In genomic region chr4:1305781-1306455, GRCh38 we compare ENCODE assay signal across 1 cellular context.
TF ChIP-seq lines count a peak whose summit lies in the region.

No MANE protein-coding gene starts in this region.

TF ChIP-seq in GM23338, 12 proteins besides CTCF, POLR2A, EP300 and RAD21 (continued from another document):
- TF ChIP-seq, protein P1, sequence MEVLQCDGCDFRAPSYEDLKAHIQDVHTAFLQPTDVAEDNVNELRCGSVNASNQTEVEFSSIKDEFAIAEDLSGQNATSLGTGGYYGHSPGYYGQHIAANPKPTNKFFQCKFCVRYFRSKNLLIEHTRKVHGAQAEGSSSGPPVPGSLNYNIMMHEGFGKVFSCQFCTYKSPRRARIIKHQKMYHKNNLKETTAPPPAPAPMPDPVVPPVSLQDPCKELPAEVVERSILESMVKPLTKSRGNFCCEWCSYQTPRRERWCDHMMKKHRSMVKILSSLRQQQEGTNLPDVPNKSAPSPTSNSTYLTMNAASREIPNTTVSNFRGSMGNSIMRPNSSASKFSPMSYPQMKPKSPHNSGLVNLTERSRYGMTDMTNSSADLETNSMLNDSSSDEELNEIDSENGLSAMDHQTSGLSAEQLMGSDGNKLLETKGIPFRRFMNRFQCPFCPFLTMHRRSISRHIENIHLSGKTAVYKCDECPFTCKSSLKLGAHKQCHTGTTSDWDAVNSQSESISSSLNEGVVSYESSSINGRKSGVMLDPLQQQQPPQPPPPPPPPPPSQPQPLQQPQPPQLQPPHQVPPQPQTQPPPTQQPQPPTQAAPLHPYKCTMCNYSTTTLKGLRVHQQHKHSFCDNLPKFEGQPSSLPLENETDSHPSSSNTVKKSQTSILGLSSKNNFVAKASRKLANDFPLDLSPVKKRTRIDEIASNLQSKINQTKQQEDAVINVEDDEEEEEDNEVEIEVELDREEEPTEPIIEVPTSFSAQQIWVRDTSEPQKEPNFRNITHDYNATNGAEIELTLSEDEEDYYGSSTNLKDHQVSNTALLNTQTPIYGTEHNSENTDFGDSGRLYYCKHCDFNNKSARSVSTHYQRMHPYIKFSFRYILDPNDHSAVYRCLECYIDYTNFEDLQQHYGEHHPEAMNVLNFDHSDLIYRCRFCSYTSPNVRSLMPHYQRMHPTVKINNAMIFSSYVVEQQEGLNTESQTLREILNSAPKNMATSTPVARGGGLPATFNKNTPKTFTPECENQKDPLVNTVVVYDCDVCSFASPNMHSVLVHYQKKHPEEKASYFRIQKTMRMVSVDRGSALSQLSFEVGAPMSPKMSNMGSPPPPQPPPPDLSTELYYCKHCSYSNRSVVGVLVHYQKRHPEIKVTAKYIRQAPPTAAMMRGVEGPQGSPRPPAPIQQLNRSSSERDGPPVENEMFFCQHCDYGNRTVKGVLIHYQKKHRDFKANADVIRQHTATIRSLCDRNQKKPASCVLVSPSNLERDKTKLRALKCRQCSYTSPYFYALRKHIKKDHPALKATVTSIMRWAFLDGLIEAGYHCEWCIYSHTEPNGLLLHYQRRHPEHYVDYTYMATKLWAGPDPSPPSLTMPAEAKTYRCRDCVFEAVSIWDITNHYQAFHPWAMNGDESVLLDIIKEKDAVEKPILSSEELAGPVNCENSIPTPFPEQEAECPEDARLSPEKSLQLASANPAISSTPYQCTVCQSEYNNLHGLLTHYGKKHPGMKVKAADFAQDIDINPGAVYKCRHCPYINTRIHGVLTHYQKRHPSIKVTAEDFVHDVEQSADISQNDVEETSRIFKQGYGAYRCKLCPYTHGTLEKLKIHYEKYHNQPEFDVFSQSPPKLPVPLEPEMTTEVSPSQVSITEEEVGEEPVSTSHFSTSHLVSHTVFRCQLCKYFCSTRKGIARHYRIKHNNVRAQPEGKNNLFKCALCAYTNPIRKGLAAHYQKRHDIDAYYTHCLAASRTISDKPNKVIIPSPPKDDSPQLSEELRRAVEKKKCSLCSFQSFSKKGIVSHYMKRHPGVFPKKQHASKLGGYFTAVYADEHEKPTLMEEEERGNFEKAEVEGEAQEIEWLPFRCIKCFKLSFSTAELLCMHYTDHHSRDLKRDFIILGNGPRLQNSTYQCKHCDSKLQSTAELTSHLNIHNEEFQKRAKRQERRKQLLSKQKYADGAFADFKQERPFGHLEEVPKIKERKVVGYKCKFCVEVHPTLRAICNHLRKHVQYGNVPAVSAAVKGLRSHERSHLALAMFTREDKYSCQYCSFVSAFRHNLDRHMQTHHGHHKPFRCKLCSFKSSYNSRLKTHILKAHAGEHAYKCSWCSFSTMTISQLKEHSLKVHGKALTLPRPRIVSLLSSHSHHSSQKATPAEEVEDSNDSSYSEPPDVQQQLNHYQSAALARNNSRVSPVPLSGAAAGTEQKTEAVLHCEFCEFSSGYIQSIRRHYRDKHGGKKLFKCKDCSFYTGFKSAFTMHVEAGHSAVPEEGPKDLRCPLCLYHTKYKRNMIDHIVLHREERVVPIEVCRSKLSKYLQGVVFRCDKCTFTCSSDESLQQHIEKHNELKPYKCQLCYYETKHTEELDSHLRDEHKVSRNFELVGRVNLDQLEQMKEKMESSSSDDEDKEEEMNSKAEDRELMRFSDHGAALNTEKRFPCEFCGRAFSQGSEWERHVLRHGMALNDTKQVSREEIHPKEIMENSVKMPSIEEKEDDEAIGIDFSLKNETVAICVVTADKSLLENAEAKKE (CRISPR knock-in tag; IDR thresholded peaks at IDR 0.05) = no peak
- TF ChIP-seq STAT1 (IDR thresholded peaks at IDR 0.05; ENCODE audit: unreplicated experiment) (no peak), ZNF331 (CRISPR knock-in tag; IDR thresholded peaks at IDR 0.05; ENCODE audit: low read depth) (no peak), EZH2 (IDR thresholded peaks at IDR 0.05; ENCODE audit: low read depth, unreplicated experiment) (no peak), ZNF114 (CRISPR knock-in tag; IDR thresholded peaks at IDR 0.05) (no peak), NANOG (IDR thresholded peaks at IDR 0.05; ENCODE audit: borderline replicate concordance) (no peak), ETS1 (IDR thresholded peaks at IDR 0.05) (no peak)
- TF ChIP-seq, protein P2, sequence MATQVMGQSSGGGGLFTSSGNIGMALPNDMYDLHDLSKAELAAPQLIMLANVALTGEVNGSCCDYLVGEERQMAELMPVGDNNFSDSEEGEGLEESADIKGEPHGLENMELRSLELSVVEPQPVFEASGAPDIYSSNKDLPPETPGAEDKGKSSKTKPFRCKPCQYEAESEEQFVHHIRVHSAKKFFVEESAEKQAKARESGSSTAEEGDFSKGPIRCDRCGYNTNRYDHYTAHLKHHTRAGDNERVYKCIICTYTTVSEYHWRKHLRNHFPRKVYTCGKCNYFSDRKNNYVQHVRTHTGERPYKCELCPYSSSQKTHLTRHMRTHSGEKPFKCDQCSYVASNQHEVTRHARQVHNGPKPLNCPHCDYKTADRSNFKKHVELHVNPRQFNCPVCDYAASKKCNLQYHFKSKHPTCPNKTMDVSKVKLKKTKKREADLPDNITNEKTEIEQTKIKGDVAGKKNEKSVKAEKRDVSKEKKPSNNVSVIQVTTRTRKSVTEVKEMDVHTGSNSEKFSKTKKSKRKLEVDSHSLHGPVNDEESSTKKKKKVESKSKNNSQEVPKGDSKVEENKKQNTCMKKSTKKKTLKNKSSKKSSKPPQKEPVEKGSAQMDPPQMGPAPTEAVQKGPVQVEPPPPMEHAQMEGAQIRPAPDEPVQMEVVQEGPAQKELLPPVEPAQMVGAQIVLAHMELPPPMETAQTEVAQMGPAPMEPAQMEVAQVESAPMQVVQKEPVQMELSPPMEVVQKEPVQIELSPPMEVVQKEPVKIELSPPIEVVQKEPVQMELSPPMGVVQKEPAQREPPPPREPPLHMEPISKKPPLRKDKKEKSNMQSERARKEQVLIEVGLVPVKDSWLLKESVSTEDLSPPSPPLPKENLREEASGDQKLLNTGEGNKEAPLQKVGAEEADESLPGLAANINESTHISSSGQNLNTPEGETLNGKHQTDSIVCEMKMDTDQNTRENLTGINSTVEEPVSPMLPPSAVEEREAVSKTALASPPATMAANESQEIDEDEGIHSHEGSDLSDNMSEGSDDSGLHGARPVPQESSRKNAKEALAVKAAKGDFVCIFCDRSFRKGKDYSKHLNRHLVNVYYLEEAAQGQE (IDR thresholded peaks at IDR 0.05; ENCODE audit: unreplicated experiment) = no peak
